Comparison of ENCODE assay signal across 15 cellular contexts in the genomic region with DNA sequence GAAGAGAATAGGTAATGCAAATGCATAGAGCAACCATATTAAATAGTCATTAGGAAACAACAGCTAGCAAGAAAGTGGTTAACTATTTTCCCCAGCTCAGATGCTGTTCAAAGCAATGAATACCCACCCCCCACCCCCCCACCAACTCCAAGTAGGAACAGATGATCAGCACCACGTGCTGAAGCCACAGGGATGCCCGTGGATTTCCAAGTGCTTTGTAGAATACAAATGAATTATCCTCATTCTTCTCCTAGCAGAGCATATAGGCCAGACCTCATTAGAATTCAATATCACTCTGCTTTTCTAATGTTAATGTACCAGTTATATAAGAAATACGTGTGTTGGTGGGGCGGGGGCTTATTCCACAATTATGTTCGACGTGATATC.
DNase-seq lines count a peak whose midpoint lies in the region; ATAC-seq, FAIRE-seq and TF ChIP-seq lines count a peak whose summit lies in the region.
"Had no signal": no experiment of that assay in that cellular context is flagged by ENCODE, and none has a peak within 500 bp of the region (broad histone marks: within the 10 kb centered on the region; RNA-seq: fewer than 3 reads in every experiment).

No MANE protein-coding gene starts in this region.

- no peaks in the 10 kb centered on the region for H3K27me3 ChIP-seq in H1 (replicated peaks in 1 of 4; ENCODE audit: control insufficient read depth in 3 of 4, extremely low read depth in 1 of 4, insufficient read depth in 3 of 4, low read length in 3 of 4)

- no peak overlapping the region for H3K14ac ChIP-seq in H1 (ENCODE audit: insufficient read length)

- H3K4me3 ChIP-seq in H1 (ENCODE audit: extremely low read depth in 1 of 4, insufficient read depth in 2 of 4, low read depth in 3 of 4, low read length in 4 of 4) = peak overlapping the region in 1 of 4 experiments; percentile 49; a peak in 1 of 8 replicates
- H3K4me3 ChIP-seq: prostate gland had no signal

- no peak for ATAC-seq in activated T-cell treated with anti-CD3 and anti-CD28 coated beads, Interleukin-2, amount 50 U/mL, for 4 hours
- no peak for ATAC-seq in HG02571 (IDR thresholded peaks at IDR 0.05; ENCODE audit: unreplicated experiment)
- ATAC-seq: T-helper 17 cell had no signal

- no peak overlapping the region for H3K18ac ChIP-seq in H1 (ENCODE audit: extremely low read depth, low read length)

- no peak overlapping the region for H2BK12ac ChIP-seq in H1 (ENCODE audit: low read depth, low read length)

- WGBS in H1 (ENCODE audit: extremely low coverage in 1 of 2, insufficient coverage in 1 of 2, insufficient read length in 1 of 2, insufficient replicate concordance in 2 of 2, low coverage in 1 of 2, low lambda C conversion rate in 2 of 2, missing lambda C conversion rate in 1 of 2), 2 experiments = 42% methylated on average over 6 of the region's 6 CpGs; no CpG with 5 or more reads in 1 of the 2 experiments

- no peaks in the 10 kb centered on the region for H3K36me3 ChIP-seq in H1 (ENCODE audit: control insufficient read depth in 2 of 4, insufficient read depth in 4 of 4, low read length in 3 of 4)
- H3K36me3 ChIP-seq: prostate gland had no signal

- no peak overlapping the region for H2AK5ac ChIP-seq in H1 (ENCODE audit: low read depth, low read length)

- H3K4me2 ChIP-seq in H1 (ENCODE audit: insufficient read depth in 1 of 2, low read depth in 2 of 2, low read length in 2 of 2) = peak overlapping the region; percentile 68 to 82; a peak in 2 of 4 replicates

- no peak for FAIRE-seq in H1 (lab: Jason Lieb, UNC)
- FAIRE-seq: urothelium cell line had no signal

- no peaks in the 10 kb centered on the region for H4K20me1 ChIP-seq in H1 (replicated peaks in 1 of 2; ENCODE audit: control insufficient read depth in 1 of 2, insufficient read depth in 2 of 2, low read length in 2 of 2)

- H3K9ac ChIP-seq in H1 (replicated peaks in 1 of 4; ENCODE audit: extremely low read depth in 1 of 4, low read depth in 3 of 4, low read length in 3 of 4) = no peak overlapping the region

- H3K36me3 Mint-ChIP-seq in activated T-cell treated with anti-CD3 and anti-CD28 coated beads, Interleukin-2, amount 50 U/mL, for 4 hours (ENCODE audit: insufficient read depth) = no peaks in the 10 kb centered on the region
- H3K36me3 Mint-ChIP-seq: activated naive CD8-positive, alpha-beta T cell had no signal

- no peak overlapping the region for H3K4ac ChIP-seq in H1 (replicated peaks; ENCODE audit: insufficient read length, low read depth, low read length)

- no peak overlapping the region for H4K8ac ChIP-seq in H1 (ENCODE audit: extremely low read depth, insufficient read depth, low read length)

- no peaks in the 10 kb centered on the region for H3K79me2 ChIP-seq in H1 (ENCODE audit: control insufficient read depth in 1 of 2, insufficient read depth in 2 of 2, low read length in 2 of 2)

- no peak for TF ChIP-seq POLR2A in H1 (IDR thresholded peaks at IDR 0.05; ENCODE audit: control extremely low read depth in 1 of 2, low read depth in 2 of 2, low read length in 2 of 2)

- no peak overlapping the region for H2BK5ac ChIP-seq in H1 (ENCODE audit: low read depth, low read length)

- peaks cover 5 to 19% (median 16%) of the 10 kb centered on the region in 4 experiments; a peak in 6 of 7 replicates for H3K4me1 ChIP-seq in H1 (replicated peaks in 1 of 4; ENCODE audit: control insufficient read depth in 3 of 4, insufficient read depth in 4 of 4, low read length in 3 of 4)
- H3K4me1 ChIP-seq: prostate gland had no signal

- no peak overlapping the region for H3K56ac ChIP-seq in H1 (replicated peaks; ENCODE audit: insufficient read length, low read depth, low read length)

- no peak overlapping the region for H2BK20ac ChIP-seq in H1 (ENCODE audit: low read length)

- no peak overlapping the region for H4K5ac ChIP-seq in H1 (ENCODE audit: insufficient read length, low read depth, low read length)

- no peak overlapping the region for H2BK120ac ChIP-seq in H1 (replicated peaks; ENCODE audit: low read depth, low read length)

- 0 out of 2 replicates have a peak, but pooled peaks cover 3% of the 10 kb centered on the region for H3K23me2 ChIP-seq in H1 (ENCODE audit: low read depth, low read length)

- no peak overlapping the region for H3K23ac ChIP-seq in H1 (ENCODE audit: insufficient read length)

- no peak overlapping the region for H2AFZ ChIP-seq in H1 (ENCODE audit: low read length)

- peak; percentile 35 for DNase-seq in NCI-H2171 (lab: John Stamatoyannopoulos, UW)
- no peak for DNase-seq in NCI-H2171 treated with DMSO at 0.1 percent for 48 hours (lab: John Stamatoyannopoulos, UW)
- peak; percentile 11 for DNase-seq in NCI-H510A (lab: John Stamatoyannopoulos, UW)
- no peak for DNase-seq in H1 (ENCODE audit: low read depth in 1 of 2, low spot score in 2 of 2)
- DNase-seq in substantia nigra (lab: John Stamatoyannopoulos, UW) = peak in 20 of 49 donors; percentile 7 to 54 (median 32)
- DNase-seq in HuH-7 (ENCODE audit: low spot score) = no peak
- DNase-seq in activated T-cell treated with anti-CD3 and anti-CD28 coated beads, Interleukin-2, amount 50 U/mL, for 4 hours = no peak
- DNase-seq: activated CD4-positive, alpha-beta T cell treated with anti-CD3 and anti-CD28 coated beads for 4 hours; stimulated activated CD4-positive, alpha-beta T cell treated with anti-CD3 and anti-CD28 coated beads, Interleukin-12 subunit alpha, Interleukin-12 subunit beta, amount 100 ng/mL, for 4 hours; stimulated activated naive CD4-positive, alpha-beta T cell treated with Interleukin-2 at 50 U/mL for 16 hours; T-helper 17 cell had no signal

- H3K27ac ChIP-seq in H1 (ENCODE audit: low read depth, low read length) (no peak overlapping the region), substantia nigra (ENCODE audit: low read depth, low read length, poor library complexity, severe bottlenecking) (peak overlapping the region; percentile 49)
- H3K27ac ChIP-seq: prostate gland had no signal

- H2BK15ac ChIP-seq in H1 (ENCODE audit: low read length) = no peak overlapping the region

- H3K9me3 ChIP-seq in H1 (ENCODE audit: insufficient read depth in 2 of 2, low read depth in 1 of 2, low read length in 1 of 2) = no peaks in the 10 kb centered on the region
- H3K9me3 ChIP-seq: prostate gland had no signal

- H3K9me3 Mint-ChIP-seq in activated T-cell treated with anti-CD3 and anti-CD28 coated beads, Interleukin-2, amount 50 U/mL, for 4 hours = no peaks in the 10 kb centered on the region

- POLR2A ChIA-PET in H1 (lab: Charles Lee; ENCODE audit: partially characterized antibody) = no interaction called here

- no peak for TF ChIP-seq RAD21 in H1 (IDR thresholded peaks at IDR 0.05 in 1 of 2, conservative IDR thresholded peaks at IDR 0.05 in 1 of 2; ENCODE audit: low read depth in 2 of 2, low read length in 2 of 2)

- H3K79me1 ChIP-seq in H1 (ENCODE audit: low read depth, low read length) = no peaks in the 10 kb centered on the region

- TF ChIP-seq CTCF in H1 (IDR thresholded peaks at IDR 0.05; ENCODE audit: control extremely low read depth in 1 of 3, insufficient read depth in 1 of 3, low read depth in 1 of 3, low read length in 3 of 3) = no peak

- H3K4me3 Mint-ChIP-seq in activated T-cell treated with anti-CD3 and anti-CD28 coated beads, Interleukin-2, amount 50 U/mL, for 4 hours = no peak overlapping the region
- H3K4me3 Mint-ChIP-seq: activated naive CD8-positive, alpha-beta T cell; T-helper 17 cell had no signal

- TF ChIP-seq EP300 in H1 (IDR thresholded peaks at IDR 0.05; ENCODE audit: borderline replicate concordance in 1 of 2, low read depth in 2 of 2, low read length in 2 of 2) = no peak

- H4K91ac ChIP-seq in H1 (replicated peaks; ENCODE audit: insufficient read length, low read length) = no peak overlapping the region

- no peaks in the 10 kb centered on the region for H3K4me1 Mint-ChIP-seq in activated T-cell treated with anti-CD3 and anti-CD28 coated beads, Interleukin-2, amount 50 U/mL, for 4 hours (ENCODE audit: low read depth)

- CTCF ChIA-PET in H1 (lab: Charles Lee; ENCODE audit: partially characterized antibody) = interaction anchor here (1.0 to 2.7 kb wide), 6 partner anchors 9 to 502 kb away, joined by 3 to 15 read pairs (median 7); no protein-coding TSS in a partner anchor

- peaks cover 4% of the 10 kb centered on the region for H3K27me3 Mint-ChIP-seq in activated T-cell treated with anti-CD3 and anti-CD28 coated beads, Interleukin-2, amount 50 U/mL, for 4 hours (ENCODE audit: low read depth)

TF ChIP-seq in H1, 55 proteins besides CTCF, POLR2A, EP300 and RAD21:
- TF ChIP-seq MAFK (IDR thresholded peaks at IDR 0.05; ENCODE audit: low read depth, low read length) (no peak), CBX5 (IDR thresholded peaks at IDR 0.05; ENCODE audit: low read depth, low read length) (no peak), NANOG (IDR thresholded peaks at IDR 0.05; ENCODE audit: insufficient read depth, low read depth, low read length, poor library complexity, severe bottlenecking) (no peak), CHD1 (IDR thresholded peaks at IDR 0.05; ENCODE audit: low read depth, low read length) (no peak), PHF8 (conservative IDR thresholded peaks at IDR 0.05; ENCODE audit: low read depth, low read length) (no peak), TBP (IDR thresholded peaks at IDR 0.05; ENCODE audit: low read depth, low read length) (no peak)
- TF ChIP-seq, protein P1, sequence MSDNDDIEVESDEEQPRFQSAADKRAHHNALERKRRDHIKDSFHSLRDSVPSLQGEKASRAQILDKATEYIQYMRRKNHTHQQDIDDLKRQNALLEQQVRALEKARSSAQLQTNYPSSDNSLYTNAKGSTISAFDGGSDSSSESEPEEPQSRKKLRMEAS (IDR thresholded peaks at IDR 0.05) = peak; percentile 21; the same call in 1 of the 2 replicates

Comparison
In these comparisons a context has a peak if more than half of its experiments do, and no peak if none do; other contexts are left out.
1. DNase-seq: peak in NCI-H2171 (single experiment) and NCI-H510A (single experiment); none in NCI-H2171 treated with DMSO at 0.1 percent for 48 hours (single experiment), H1 (0 of 2), HuH-7 (single experiment) and activated T-cell treated with anti-CD3 and anti-CD28 coated beads, Interleukin-2, amount 50 U/mL, for 4 hours (single experiment).